In genomic region chr11:47143322-47143721, GRCh38 we compare ENCODE assay signal across 12 cellular contexts. TPM values are rescaled to one million over a fixed set of nuclear protein-coding genes. Genes with fewer than 3 reads are reported as not detected.
DNase-seq lines count a peak whose midpoint lies in the region; ATAC-seq and TF ChIP-seq lines count a peak whose summit lies in the region.
"Had no signal": no experiment of that assay in that cellular context is flagged by ENCODE, and none has a peak within 500 bp of the region (broad histone marks: within the 10 kb centered on the region; RNA-seq: fewer than 3 reads in every experiment).

No MANE protein-coding gene starts in this region.

- TF ChIP-seq CTCF in AG04449 (IDR thresholded peaks at IDR 0.05; ENCODE audit: insufficient read depth, low read length, missing control alignments) (no peak), Peyer's patch (IDR thresholded peaks at IDR 0.05) (no peak)

- H3K9me2 ChIP-seq in Karpas-422 (replicated peaks; ENCODE audit: insufficient read depth, low read length): no peaks in the 10 kb centered on the region

- peaks cover 16% of the 10 kb centered on the region for H3K4me1 ChIP-seq in Karpas-422 (ENCODE audit: low read length)
- peaks cover 0 to 14% (median 0%) of the 10 kb centered on the region in 4 donors for H3K4me1 ChIP-seq in Peyer's patch
- H3K4me1 ChIP-seq in naive thymus-derived CD4-positive, alpha-beta T cell (ENCODE audit: control insufficient read depth in 2 of 2, insufficient read depth in 2 of 2, low read length in 2 of 2): no peaks in the 10 kb centered on the region

- intact Hi-C loops in naive thymus-derived CD4-positive, alpha-beta T cell (cut with micrococcal nuclease): no loop called here

- H3K4me3 ChIP-seq in AG04449 (ENCODE audit: low read depth, low read length) (no peak overlapping the region), Karpas-422 (ENCODE audit: low read length) (no peak overlapping the region), Peyer's patch (no peak overlapping the region)
- H3K4me3 ChIP-seq in naive thymus-derived CD4-positive, alpha-beta T cell (ENCODE audit: low read length): no peak overlapping the region
- H3K4me3 ChIP-seq: coronary artery had no signal

- H3K27ac ChIP-seq in Karpas-422 (ENCODE audit: low read length) (0 out of 2 replicates have a peak overlapping the region, but pooled peaks have one; percentile 9), Peyer's patch (peak overlapping the region in 2 of 4 donors; percentile 35 to 38)
- no peak overlapping the region for H3K27ac ChIP-seq in naive thymus-derived CD4-positive, alpha-beta T cell (ENCODE audit: low read depth, low read length)

- ATAC-seq in naive thymus-derived CD4-positive, alpha-beta T cell: no peak

- H3K36me3 ChIP-seq in Karpas-422 (ENCODE audit: insufficient read depth, low read length): no peaks in the 10 kb centered on the region
- peaks cover 0 to 4% (median 0%) of the 10 kb centered on the region in 3 donors for H3K36me3 ChIP-seq in Peyer's patch
- peaks cover 0 to 3% (median 0%) of the 10 kb centered on the region in 3 experiments for H3K36me3 ChIP-seq in naive thymus-derived CD4-positive, alpha-beta T cell (ENCODE audit: control insufficient read depth in 2 of 3, insufficient read depth in 3 of 3, low read length in 3 of 3)

- H3K9me3 Mint-ChIP-seq in naive thymus-derived CD4-positive, alpha-beta T cell: no peaks in the 10 kb centered on the region
- H3K9me3 Mint-ChIP-seq: CD14-positive monocyte had no signal

- no peaks in the 10 kb centered on the region for H3K79me2 ChIP-seq in Karpas-422 (ENCODE audit: low read length)

- no peaks in the 10 kb centered on the region for H4K20me1 ChIP-seq in Karpas-422 (ENCODE audit: insufficient read depth, low read depth, low read length)

- no peak overlapping the region for H3K9ac ChIP-seq in Karpas-422 (ENCODE audit: low read length)

- DNase-seq in AG04449 (ENCODE audit: low read depth, low spot score) (peak; percentile 47), Karpas-422 (no peak), brain pericyte (ENCODE audit: low read depth, low spot score) (peak; percentile 69), kidney tubule cell (ENCODE audit: low spot score) (peak; percentile 32), Peyer's patch (no peak), activated T-cell treated with anti-CD3 and anti-CD28 coated beads for 4 hours (no peak)
- DNase-seq in activated CD4-positive, alpha-beta T cell treated with anti-CD3 and anti-CD28 coated beads for 4 hours: no peak
- DNase-seq in naive thymus-derived CD4-positive, alpha-beta T cell: no peak
- DNase-seq: activated CD4-positive, CD25-positive, alpha-beta regulatory T cell treated with anti-CD3 and anti-CD28 coated beads, Interleukin-2, amount 50 U/mL, for 72 hours; NCI-H1930 had no signal

- CTCF ChIA-PET in AG04449 (lab: Yijun Ruan, JAX): interaction anchor here (1.0 to 3.6 kb wide), 6 partner anchors 8 to 256 kb away, joined by 4 to 35 read pairs (median 5); no protein-coding TSS in a partner anchor
- CTCF ChIA-PET in naive thymus-derived CD4-positive, alpha-beta T cell (lab: Charles Lee): interaction anchor here (0.6 to 1.1 kb wide), 2 partner anchors 11 to 20 kb away, joined by 4 to 8 read pairs; no protein-coding TSS in a partner anchor

- H3K4me3 Mint-ChIP-seq in naive thymus-derived CD4-positive, alpha-beta T cell: no peak overlapping the region
- H3K4me3 Mint-ChIP-seq: CD14-positive monocyte had no signal

- peaks cover 0 to 4% (median 0%) of the 10 kb centered on the region in 7 donors for H3K4me1 Mint-ChIP-seq in naive thymus-derived CD4-positive, alpha-beta T cell

- H3K27me3 Mint-ChIP-seq in naive thymus-derived CD4-positive, alpha-beta T cell: no peaks in the 10 kb centered on the region

- H3K27me3 ChIP-seq in Karpas-422 (ENCODE audit: low read length) (no peaks in the 10 kb centered on the region), Peyer's patch (no peaks in the 10 kb centered on the region)
- H3K27me3 ChIP-seq in naive thymus-derived CD4-positive, alpha-beta T cell (ENCODE audit: control insufficient read depth in 2 of 2, insufficient read depth in 2 of 2, low read length in 2 of 2): no peaks in the 10 kb centered on the region

- H3K36me3 Mint-ChIP-seq in naive thymus-derived CD4-positive, alpha-beta T cell: peaks cover 0 to 13% (median 0%) of the 10 kb centered on the region in 5 donors

- H3K4me2 ChIP-seq in Karpas-422 (ENCODE audit: low read depth, low read length, poor library complexity, severe bottlenecking): no peak overlapping the region

- H3K9me3 ChIP-seq in Karpas-422 (ENCODE audit: low read length) (no peaks in the 10 kb centered on the region), Peyer's patch (no peaks in the 10 kb centered on the region)
- no peaks in the 10 kb centered on the region for H3K9me3 ChIP-seq in naive thymus-derived CD4-positive, alpha-beta T cell (ENCODE audit: control insufficient read depth in 2 of 3, low read length in 3 of 3)

- no peak for TF ChIP-seq POLR2A in Peyer's patch (IDR thresholded peaks at IDR 0.05)

- POLR2A ChIA-PET in AG04449 (lab: Yijun Ruan, JAX): interaction anchor here (0.5 kb wide), 1 partner anchor 141 kb away, joined by 4 read pairs; no protein-coding TSS in a partner anchor
- POLR2A ChIA-PET in naive thymus-derived CD4-positive, alpha-beta T cell (lab: Charles Lee): no interaction called here

- H2AFZ ChIP-seq in Karpas-422 (ENCODE audit: low read length): no peak overlapping the region

- H3K27ac Mint-ChIP-seq in naive thymus-derived CD4-positive, alpha-beta T cell: peak overlapping the region in 1 of 9 donors; percentile 3
- H3K27ac Mint-ChIP-seq: CD14-positive monocyte had no signal

RNA-seq across cellular contexts. Expression of gene ARFGAP2, which starts 33.4 kb away (rescaled TPM):
- 68.6 and 139 TPM in 2 replicates for total RNA-seq in Karpas-422 (2014; rRNA removed; shearing (Covaris generic); ENCODE audit: low replicate concordance)
- total RNA-seq in Peyer's patch: 100 to 1,000 TPM; 144 to 225 (median 163) TPM
- total RNA-seq in naive thymus-derived CD4-positive, alpha-beta T cell: 100 to 1,000 TPM; 107 to 220 (median 155) TPM
- 100 to 1,000 TPM; 117 to 121 TPM for polyA plus RNA-seq in naive thymus-derived CD4-positive, alpha-beta T cell

RNA-seq across cellular contexts. Expression of gene PACSIN3, which starts 42.9 kb away (rescaled TPM):
- 1.1 and 5.9 TPM in 2 replicates for total RNA-seq in Karpas-422 (2014; rRNA removed; shearing (Covaris generic); ENCODE audit: low replicate concordance)
- total RNA-seq in Peyer's patch: 1 to 10 TPM; 4.3 to 9.1 (median 7.5) TPM
- 1 to 10 TPM in 1 of 5 experiments, under 1 TPM in 1, not detected in 3; 0.34 to 4.3 TPM for total RNA-seq in naive thymus-derived CD4-positive, alpha-beta T cell
- under 1 TPM in 1 of 2 donors, not detected in 1; 0.82 TPM for polyA plus RNA-seq in naive thymus-derived CD4-positive, alpha-beta T cell
- polyA plus RNA-seq: CD14-positive monocyte had no signal

Comparison
In these comparisons a context has a peak if more than half of its experiments do, and no peak if none do; other contexts are left out.
1. DNase-seq: peak in AG04449 (single experiment), brain pericyte (single experiment) and kidney tubule cell (single experiment); none in Karpas-422 (single experiment), Peyer's patch (0 of 3), activated CD4-positive, alpha-beta T cell treated with anti-CD3 and anti-CD28 coated beads for 4 hours (0 of 2), naive thymus-derived CD4-positive, alpha-beta T cell (0 of 9) and activated T-cell treated with anti-CD3 and anti-CD28 coated beads for 4 hours (single experiment).